9 cellular contexts compared by ENCODE assay signal in the genomic region with DNA sequence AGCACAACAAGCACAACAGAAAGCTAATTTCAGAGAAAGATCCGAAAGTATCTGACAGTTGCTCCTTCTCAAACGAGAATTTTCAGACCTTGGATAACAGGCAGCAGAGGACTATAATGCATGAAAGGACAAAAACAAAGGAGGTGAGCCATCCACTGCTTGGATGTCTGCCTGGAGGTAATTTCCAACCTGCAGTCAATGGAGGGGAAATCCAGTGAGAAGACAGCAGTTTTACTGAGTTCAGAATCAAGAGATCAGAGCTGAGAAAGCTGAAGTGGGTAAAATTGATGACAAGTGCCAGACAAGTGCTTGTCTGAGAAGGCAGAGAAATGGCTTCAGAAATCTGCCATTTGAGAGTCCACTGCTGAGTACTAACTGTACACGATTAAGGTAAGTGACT. TPM values are rescaled to one million over a fixed set of nuclear protein-coding genes. Genes with fewer than 3 reads are reported as not detected.
DNase-seq lines count a peak whose midpoint lies in the region; ATAC-seq, FAIRE-seq and TF ChIP-seq lines count a peak whose summit lies in the region.
"Had no signal": no experiment of that assay in that cellular context is flagged by ENCODE, and none has a peak within 500 bp of the region (broad histone marks: within the 10 kb centered on the region; RNA-seq: fewer than 3 reads in every experiment).

No MANE protein-coding gene starts in this region.

- no peak for TF ChIP-seq EP300 in upper lobe of left lung (IDR thresholded peaks at IDR 0.05)

- WGBS in upper lobe of left lung, 2 donors = 58 to 68% methylated on average over 3 of the region's 3 CpGs

- peaks cover 99% of the 10 kb centered on the region for H3K79me2 ChIP-seq in keratinocyte (ENCODE audit: control insufficient read depth, insufficient read depth, low read length)

- H3K27me3 ChIP-seq in keratinocyte (ENCODE audit: control insufficient read depth, extremely low read depth, insufficient read depth, low read length) = no peaks in the 10 kb centered on the region
- no peaks in the 10 kb centered on the region for H3K27me3 ChIP-seq in upper lobe of left lung

- DNase-seq in GM12892 (ENCODE audit: insufficient read length) (no peak), NCI-H187 (lab: John Stamatoyannopoulos, UW) (peak; percentile 30 to 48), keratinocyte (ENCODE audit: low read depth, low spot score) (no peak), upper lobe of left lung (no peak), T-helper 2 cell (no peak), head of caudate nucleus (no peak), NCI-H2107 (lab: John Stamatoyannopoulos, UW) (no peak)
- DNase-seq: foreskin melanocyte had no signal

- no peak overlapping the region for H2AFZ ChIP-seq in keratinocyte (ENCODE audit: control insufficient read depth, low read length)

- no peaks in the 10 kb centered on the region for H3K9me3 ChIP-seq in keratinocyte (ENCODE audit: control insufficient read depth, low read depth, low read length)
- H3K9me3 ChIP-seq in upper lobe of left lung = peaks cover 0 to 11% (median 2%) of the 10 kb centered on the region in 4 donors

- peaks cover 2% of the 10 kb centered on the region for H3K9me1 ChIP-seq in keratinocyte (ENCODE audit: control insufficient read depth, extremely low read depth, insufficient read depth, low read length)

- no peak overlapping the region for H3K4me3 ChIP-seq in keratinocyte (ENCODE audit: control insufficient read depth in 2 of 3, extremely low read depth in 1 of 3, insufficient read depth in 2 of 3, low read depth in 1 of 3, low read length in 3 of 3)
- no peak overlapping the region for H3K4me3 ChIP-seq in upper lobe of left lung

- TF ChIP-seq POLR2A in GM12892 (IDR thresholded peaks at IDR 0.05; ENCODE audit: low read depth, low read length) = no peak
- TF ChIP-seq POLR2A in upper lobe of left lung (IDR thresholded peaks at IDR 0.05) = no peak

- H3K4me1 ChIP-seq in keratinocyte (ENCODE audit: control insufficient read depth, extremely low read depth, insufficient read depth, low read length) = peaks cover 9% of the 10 kb centered on the region
- H3K4me1 ChIP-seq in upper lobe of left lung = peaks cover 0 to 12% (median 3%) of the 10 kb centered on the region in 4 donors

- peak; percentile 67 for FAIRE-seq in GM12892 (lab: Jason Lieb, UNC)
- peak; percentile 79 for FAIRE-seq in keratinocyte (lab: Jason Lieb, UNC)

- peaks cover 0 to 1% of the 10 kb centered on the region in 2 experiments for H3K36me3 ChIP-seq in keratinocyte (ENCODE audit: control insufficient read depth in 2 of 2, extremely low read depth in 1 of 2, insufficient read depth in 2 of 2, low read length in 2 of 2)
- H3K36me3 ChIP-seq in upper lobe of left lung = peaks cover 0 to 3% (median 0%) of the 10 kb centered on the region in 4 donors

- TF ChIP-seq CTCF in keratinocyte (optimal IDR thresholded peaks at IDR 0.05 in 1 of 3, IDR thresholded peaks at IDR 0.05 in 1 of 3, conservative IDR thresholded peaks at IDR 0.05 in 1 of 3; ENCODE audit: extremely low read depth in 1 of 3, insufficient read depth in 2 of 3, low read length in 3 of 3) (no peak), upper lobe of left lung (IDR thresholded peaks at IDR 0.05) (no peak)

- peaks cover 13% of the 10 kb centered on the region for H4K20me1 ChIP-seq in keratinocyte (ENCODE audit: control insufficient read depth, extremely low read depth, insufficient read depth, low read length)

- no peak overlapping the region for H3K9ac ChIP-seq in keratinocyte (ENCODE audit: control insufficient read depth, extremely low read depth, insufficient read depth, low read length)

- H3K27ac ChIP-seq in keratinocyte (ENCODE audit: control insufficient read depth, insufficient read depth, low read length) = peak overlapping the region; percentile 30
- no peak overlapping the region for H3K27ac ChIP-seq in upper lobe of left lung

- H3K4me2 ChIP-seq in keratinocyte (ENCODE audit: control insufficient read depth, extremely low read depth, insufficient read depth, low read depth, low read length) = no peak overlapping the region

- intact Hi-C loops in head of caudate nucleus (cut with DNase I) = no loop called here

- ATAC-seq in GM21515 (IDR thresholded peaks at IDR 0.05; ENCODE audit: unreplicated experiment) (peak; percentile 53), upper lobe of left lung (ENCODE audit: low FRiP score in 2 of 2) (no peak)

- dilution Hi-C loops in keratinocyte (cut with MboI; ENCODE audit: extremely low pct_ligation_motif_present, low sequenced_read_pairs) = no loop called here

RNA-seq across cellular contexts. Expression of a gene that starts 22.1 kb away (rescaled TPM):
- polyA plus RNA-seq in GM12892 (2012; ENCODE audit: missing spikeins) = 37.5 TPM
- 33.2 to 45.0 TPM (median 36.8 TPM) in 3 replicates for polyA plus RNA-seq in keratinocyte
- 92.3 TPM for polyA plus RNA-seq in keratinocyte (2011; ENCODE audit: low read depth)
- 16.6 and 39.4 TPM in 2 replicates for polyA plus RNA-seq in keratinocyte (2011; cell fraction: cytosol; rRNA removed)
- 39.1 and 45.8 TPM in 2 replicates for polyA plus RNA-seq in keratinocyte (2011; cell fraction: nucleus; rRNA removed)
- 33.6 and 33.7 TPM in 2 replicates for polyA plus RNA-seq in keratinocyte (2012; ENCODE audit: low replicate concordance)
- polyA minus RNA-seq in keratinocyte = 51.7 to 114 TPM (median 64.2 TPM) in 3 replicates
- 33.6 TPM for polyA minus RNA-seq in keratinocyte (2011; cell fraction: cytosol; rRNA and poly(A)+ RNA removed)
- polyA minus RNA-seq in keratinocyte (2011; cell fraction: nucleus; rRNA and poly(A)+ RNA removed) = 62.4 and 105 TPM in 2 replicates
- total RNA-seq in upper lobe of left lung = 100 to 1,000 TPM in 1 of 6 donors, 10 to 100 TPM in 5; 32.3 to 136 (median 87.8) TPM

Comparison
In these comparisons a context has a peak if more than half of its experiments do, and no peak if none do; other contexts are left out.
1. DNase-seq: peak in NCI-H187 (2 of 2); none in GM12892 (single experiment), keratinocyte (single experiment), upper lobe of left lung (0 of 2), T-helper 2 cell (0 of 5), head of caudate nucleus (0 of 42) and NCI-H2107 (single experiment).